In genomic region chr19:34666200-34666957, GRCh38 we compare ENCODE assay signal across 21 cellular contexts. TPM values are rescaled to one million over a fixed set of nuclear protein-coding genes. Genes with fewer than 3 reads are reported as not detected.
DNase-seq lines count a peak whose midpoint lies in the region; ATAC-seq and TF ChIP-seq lines count a peak whose summit lies in the region.
"Had no signal": no experiment of that assay in that cellular context is flagged by ENCODE, and none has a peak within 500 bp of the region (broad histone marks: within the 10 kb centered on the region; RNA-seq: fewer than 3 reads in every experiment).

No MANE protein-coding gene starts in this region.

- no peaks in the 10 kb centered on the region for H3K36me3 Mint-ChIP-seq in activated CD4-positive, alpha-beta T cell treated with anti-CD3 and anti-CD28 coated beads, Interleukin-2, amount 10 ng/mL, durations not matched to agents 24 days and 14 days (ENCODE audit: low read depth)
- peaks cover 7% of the 10 kb centered on the region for H3K36me3 Mint-ChIP-seq in Calu3 (ENCODE audit: insufficient read depth, unreplicated experiment)
- peaks cover 1% of the 10 kb centered on the region for H3K36me3 Mint-ChIP-seq in activated naive CD8-positive, alpha-beta T cell treated with anti-CD3 and anti-CD28 coated beads, Interleukin-2, amount 10 ng/mL, durations not matched to agents 7 days and 5 days
- H3K36me3 Mint-ChIP-seq: T-cell had no signal

- no peaks in the 10 kb centered on the region for H3K9me3 ChIP-seq in parathyroid adenoma (ENCODE audit: control insufficient read depth, low read length)
- H3K9me3 ChIP-seq: MG63, testis had no signal

- peak overlapping the region; percentile 15 for H3K27ac ChIP-seq in parathyroid adenoma
- H3K27ac ChIP-seq: neural progenitor cell, testis, WERI-Rb-1 had no signal

- TF ChIP-seq CTCF in Calu3 (IDR thresholded peaks at IDR 0.05; ENCODE audit: unreplicated experiment) (no peak), parathyroid adenoma (IDR thresholded peaks at IDR 0.05) (no peak)

- H3K79me2 ChIP-seq in parathyroid adenoma, result no peaks in the 10 kb centered on the region

- H3K27me3 Mint-ChIP-seq in activated CD4-positive, alpha-beta T cell treated with anti-CD3 and anti-CD28 coated beads, Interleukin-2, amount 10 ng/mL, durations not matched to agents 24 days and 14 days, result peaks cover 1% of the 10 kb centered on the region
- H3K27me3 Mint-ChIP-seq in Calu3 (ENCODE audit: unreplicated experiment), result no peaks in the 10 kb centered on the region
- no peaks in the 10 kb centered on the region for H3K27me3 Mint-ChIP-seq in activated naive CD8-positive, alpha-beta T cell treated with anti-CD3 and anti-CD28 coated beads, Interleukin-2, amount 10 ng/mL, durations not matched to agents 7 days and 5 days
- H3K27me3 Mint-ChIP-seq: activated CD4-positive, alpha-beta memory T cell treated with anti-CD3 and anti-CD28 coated beads, Interleukin-2, amount 10 ng/mL, durations not matched to agents 7 days and 5 days; activated T-cell treated with anti-CD3 and anti-CD28 coated beads, Interleukin-2, amount 50 U/mL, for 24 hours; T-cell had no signal

- H3K9ac ChIP-seq in parathyroid adenoma, result no peak overlapping the region
- H3K9ac ChIP-seq: neural progenitor cell had no signal

- no peak for ATAC-seq in activated naive CD8-positive, alpha-beta T cell treated with anti-CD3 and anti-CD28 coated beads, Interleukin-2, amount 10 ng/mL, durations not matched to agents 7 days and 5 days (ENCODE audit: low read depth)
- no peak for ATAC-seq in GM18867 (IDR thresholded peaks at IDR 0.05; ENCODE audit: unreplicated experiment)
- ATAC-seq: T-cell had no signal

- H3K4me1 ChIP-seq in parathyroid adenoma, result peaks cover 5% of the 10 kb centered on the region

- peak overlapping the region; percentile 79 for H3K27ac Mint-ChIP-seq in activated CD4-positive, alpha-beta T cell treated with anti-CD3 and anti-CD28 coated beads, Interleukin-2, amount 10 ng/mL, durations not matched to agents 24 days and 14 days
- H3K27ac Mint-ChIP-seq in Calu3 (ENCODE audit: unreplicated experiment), result peak overlapping the region; percentile 66
- peak overlapping the region; percentile 88 for H3K27ac Mint-ChIP-seq in activated naive CD8-positive, alpha-beta T cell treated with anti-CD3 and anti-CD28 coated beads, Interleukin-2, amount 10 ng/mL, durations not matched to agents 7 days and 5 days

- DNase-seq in activated CD4-positive, alpha-beta T cell treated with anti-CD3 and anti-CD28 coated beads, Interleukin-2, amount 10 ng/mL, durations not matched to agents 24 days and 14 days, result peak; percentile 52
- no peak for DNase-seq in activated CD4-positive, alpha-beta T cell treated with anti-CD3 and anti-CD28 coated beads, Interleukin-2, amount 50 U/mL, for 1 hour
- DNase-seq in Calu3 (no peak), SKM-1 treated with dmso at 0.1 percent for 144 hours (lab: John Stamatoyannopoulos, UW; ENCODE audit: unreplicated experiment) (no peak), RPMI8226 (no peak)
- no peak for DNase-seq in activated naive CD8-positive, alpha-beta T cell treated with anti-CD3 and anti-CD28 coated beads, Interleukin-2, amount 10 ng/mL, durations not matched to agents 7 days and 5 days
- DNase-seq: activated CD4-positive, alpha-beta memory T cell treated with anti-CD3 and anti-CD28 coated beads, Interleukin-2, amount 10 ng/mL, durations not matched to agents 7 days and 5 days; activated naive CD4-positive, alpha-beta T cell treated with Interleukin-2 at 50 U/mL for 16 hours; activated T-cell treated with anti-CD3 and anti-CD28 coated beads, Interleukin-2, amount 50 U/mL, for 24 hours; GF-D8; MG63; midbrain; SIG-M5; stimulated activated CD4-positive, alpha-beta T cell treated with anti-CD3 and anti-CD28 coated beads, Interleukin-12 subunit alpha, Interleukin-12 subunit beta, amount 100 ng/mL, for 4 hours; T-cell; testis; WERI-Rb-1 had no signal

- POLR2A ChIA-PET in activated naive CD8-positive, alpha-beta T cell treated with anti-CD3 and anti-CD28 coated beads, Interleukin-2, amount 10 ng/mL, durations not matched to agents 7 days and 5 days (lab: Charles Lee), result interaction anchor here (1.7 kb wide), 1 partner anchor 11 kb away, joined by 4 read pairs; the partner anchor contains the start of gene ZNF302

- H3K27me3 ChIP-seq in parathyroid adenoma (ENCODE audit: control insufficient read depth, insufficient read depth, low read length), result no peaks in the 10 kb centered on the region
- H3K27me3 ChIP-seq: BLaER1 treated with 17β-estradiol and CSF1 and Interleukin-3, amounts not matched to agents 10 nM and 100 nM; MG63; neural progenitor cell; testis had no signal

- intact Hi-C loops in activated CD4-positive, alpha-beta T cell treated with anti-CD3 and anti-CD28 coated beads, Interleukin-2, amount 10 ng/mL, durations not matched to agents 24 days and 14 days (cut with micrococcal nuclease), result no loop called here
- intact Hi-C loops in Calu3 (cut with micrococcal nuclease; ENCODE audit: unreplicated experiment), result no loop called here

- no peak overlapping the region for H3K4me2 ChIP-seq in parathyroid adenoma (ENCODE audit: low read length)

- no TSS peak for BruUV-seq in Calu3 (replicated peaks; lab: Mats Ljungman, UMichigan)

- H3K9me3 Mint-ChIP-seq in activated CD4-positive, alpha-beta T cell treated with anti-CD3 and anti-CD28 coated beads, Interleukin-2, amount 10 ng/mL, durations not matched to agents 24 days and 14 days, result peaks cover 4% of the 10 kb centered on the region
- no peaks in the 10 kb centered on the region for H3K9me3 Mint-ChIP-seq in Calu3 (ENCODE audit: low read depth, unreplicated experiment)
- H3K9me3 Mint-ChIP-seq in activated naive CD8-positive, alpha-beta T cell treated with anti-CD3 and anti-CD28 coated beads, Interleukin-2, amount 10 ng/mL, durations not matched to agents 7 days and 5 days, result peaks cover 4% of the 10 kb centered on the region
- H3K9me3 Mint-ChIP-seq: activated T-cell treated with anti-CD3 and anti-CD28 coated beads, Interleukin-2, amount 50 U/mL, for 24 hours; T-cell had no signal

- peaks cover 18% of the 10 kb centered on the region for H3K4me1 Mint-ChIP-seq in activated CD4-positive, alpha-beta T cell treated with anti-CD3 and anti-CD28 coated beads, Interleukin-2, amount 10 ng/mL, durations not matched to agents 24 days and 14 days
- no peaks in the 10 kb centered on the region for H3K4me1 Mint-ChIP-seq in Calu3 (ENCODE audit: low read depth, unreplicated experiment)
- H3K4me1 Mint-ChIP-seq in activated naive CD8-positive, alpha-beta T cell treated with anti-CD3 and anti-CD28 coated beads, Interleukin-2, amount 10 ng/mL, durations not matched to agents 7 days and 5 days, result peaks cover 15% of the 10 kb centered on the region
- H3K4me1 Mint-ChIP-seq: neural progenitor cell had no signal

- H3K4me3 ChIP-seq in parathyroid adenoma (ENCODE audit: low read depth, low read length), result no peak overlapping the region
- H3K4me3 ChIP-seq: neural progenitor cell had no signal

- CTCF ChIA-PET in Calu3 (lab: Charles Lee), result interaction anchor here (1.1 kb wide), 1 partner anchor 9 kb away, joined by 3 read pairs; no protein-coding TSS in a partner anchor

- H3K4me3 Mint-ChIP-seq in activated CD4-positive, alpha-beta T cell treated with anti-CD3 and anti-CD28 coated beads, Interleukin-2, amount 10 ng/mL, durations not matched to agents 24 days and 14 days, result no peak overlapping the region
- H3K4me3 Mint-ChIP-seq in Calu3 (ENCODE audit: low read depth, unreplicated experiment), result peak overlapping the region; percentile 71
- H3K4me3 Mint-ChIP-seq in activated naive CD8-positive, alpha-beta T cell treated with anti-CD3 and anti-CD28 coated beads, Interleukin-2, amount 10 ng/mL, durations not matched to agents 7 days and 5 days, result no peak overlapping the region
- H3K4me3 Mint-ChIP-seq: activated T-cell treated with anti-CD3 and anti-CD28 coated beads, Interleukin-2, amount 50 U/mL, for 24 hours; neural progenitor cell had no signal

- H3K36me3 ChIP-seq in parathyroid adenoma (ENCODE audit: control insufficient read depth, insufficient read depth, low read length), result no peaks in the 10 kb centered on the region
- H3K36me3 ChIP-seq: BLaER1 treated with 17β-estradiol and CSF1 and Interleukin-3, amounts not matched to agents 10 nM and 100 nM; MG63; neural progenitor cell; WERI-Rb-1 had no signal

- H2AFZ ChIP-seq in parathyroid adenoma, result peak overlapping the region; percentile 53
- H2AFZ ChIP-seq: neural progenitor cell had no signal

RNA-seq across cellular contexts. Expression of gene SCGB2B2, which starts 10.6 kb away (rescaled TPM):
- 0.24 and 0.40 TPM in 2 replicates for total RNA-seq in activated CD4-positive, alpha-beta T cell treated with anti-CD3 and anti-CD28 coated beads, Interleukin-2, amount 10 ng/mL, durations not matched to agents 24 days and 14 days
- 0.39 and 0.40 TPM in 2 replicates for total RNA-seq in Calu3 (2022)
- under 1 TPM; 0.26 to 0.67 TPM for total RNA-seq in activated naive CD8-positive, alpha-beta T cell treated with anti-CD3 and anti-CD28 coated beads, Interleukin-2, amount 10 ng/mL, durations not matched to agents 7 days and 5 days

RNA-seq across cellular contexts. Expression of gene ZNF302, which starts 11.1 kb away (rescaled TPM):
- 14.4 and 15.2 TPM in 2 replicates for total RNA-seq in activated CD4-positive, alpha-beta T cell treated with anti-CD3 and anti-CD28 coated beads, Interleukin-2, amount 10 ng/mL, durations not matched to agents 24 days and 14 days
- total RNA-seq in Calu3 (2022), result 20.1 and 23.2 TPM in 2 replicates
- total RNA-seq in activated naive CD8-positive, alpha-beta T cell treated with anti-CD3 and anti-CD28 coated beads, Interleukin-2, amount 10 ng/mL, durations not matched to agents 7 days and 5 days, result 10 to 100 TPM; 28.2 to 31.2 TPM
